ENCODE assay signal across 1 cellular context in genomic region chr9:129880654-129881546, GRCh38.
TF ChIP-seq lines count a peak whose summit lies in the region.

No MANE protein-coding gene starts in this region.

TF ChIP-seq in SK-N-SH, 30 proteins besides CTCF, POLR2A, EP300 and RAD21:
- no peak for TF ChIP-seq USF1 (IDR thresholded peaks at IDR 0.05; ENCODE audit: borderline replicate concordance, low read depth)
- TF ChIP-seq, protein P1, sequence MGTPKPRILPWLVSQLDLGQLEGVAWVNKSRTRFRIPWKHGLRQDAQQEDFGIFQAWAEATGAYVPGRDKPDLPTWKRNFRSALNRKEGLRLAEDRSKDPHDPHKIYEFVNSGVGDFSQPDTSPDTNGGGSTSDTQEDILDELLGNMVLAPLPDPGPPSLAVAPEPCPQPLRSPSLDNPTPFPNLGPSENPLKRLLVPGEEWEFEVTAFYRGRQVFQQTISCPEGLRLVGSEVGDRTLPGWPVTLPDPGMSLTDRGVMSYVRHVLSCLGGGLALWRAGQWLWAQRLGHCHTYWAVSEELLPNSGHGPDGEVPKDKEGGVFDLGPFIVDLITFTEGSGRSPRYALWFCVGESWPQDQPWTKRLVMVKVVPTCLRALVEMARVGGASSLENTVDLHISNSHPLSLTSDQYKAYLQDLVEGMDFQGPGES (IDR thresholded peaks at IDR 0.05; ENCODE audit: low read depth, low read length) = no peak
- TF ChIP-seq FOXM1 (IDR thresholded peaks at IDR 0.05; ENCODE audit: low read depth) = no peak
- TF ChIP-seq FOXJ3 (CRISPR knock-in tag; IDR thresholded peaks at IDR 0.05) = no peak
- TF ChIP-seq MAX (IDR thresholded peaks at IDR 0.05; ENCODE audit: low read depth) = no peak
- TF ChIP-seq, protein P2, sequence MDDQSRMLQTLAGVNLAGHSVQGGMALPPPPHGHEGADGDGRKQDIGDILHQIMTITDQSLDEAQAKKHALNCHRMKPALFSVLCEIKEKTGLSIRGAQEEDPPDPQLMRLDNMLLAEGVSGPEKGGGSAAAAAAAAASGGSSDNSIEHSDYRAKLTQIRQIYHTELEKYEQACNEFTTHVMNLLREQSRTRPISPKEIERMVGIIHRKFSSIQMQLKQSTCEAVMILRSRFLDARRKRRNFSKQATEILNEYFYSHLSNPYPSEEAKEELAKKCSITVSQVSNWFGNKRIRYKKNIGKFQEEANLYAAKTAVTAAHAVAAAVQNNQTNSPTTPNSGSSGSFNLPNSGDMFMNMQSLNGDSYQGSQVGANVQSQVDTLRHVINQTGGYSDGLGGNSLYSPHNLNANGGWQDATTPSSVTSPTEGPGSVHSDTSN (IDR thresholded peaks at IDR 0.05) = no peak
- TF ChIP-seq MXI1 (IDR thresholded peaks at IDR 0.05; ENCODE audit: low read depth, low read length) = no peak
- no peak for TF ChIP-seq SMC3 (IDR thresholded peaks at IDR 0.05; ENCODE audit: low read depth, low read length)
- no peak for TF ChIP-seq GATA2 (CRISPR knock-in tag; IDR thresholded peaks at IDR 0.05)
- no peak for TF ChIP-seq MEF2A (IDR thresholded peaks at IDR 0.05; ENCODE audit: borderline replicate concordance, low read depth)
- no peak for TF ChIP-seq GABPA (IDR thresholded peaks at IDR 0.05; ENCODE audit: low read depth)
- no peak for TF ChIP-seq SIN3A (IDR thresholded peaks at IDR 0.05; ENCODE audit: borderline replicate concordance, low read depth, low read length)
- no peak for TF ChIP-seq NFIC (IDR thresholded peaks at IDR 0.05; ENCODE audit: borderline replicate concordance)
- no peak for TF ChIP-seq ELF1 (IDR thresholded peaks at IDR 0.05)
- no peak for TF ChIP-seq TAF1 (IDR thresholded peaks at IDR 0.05; ENCODE audit: borderline replicate concordance, low read depth, low read length)
- no peak for TF ChIP-seq EZH2phosphoT487 (IDR thresholded peaks at IDR 0.05; ENCODE audit: borderline replicate concordance, low read depth)
- TF ChIP-seq, protein P3, sequence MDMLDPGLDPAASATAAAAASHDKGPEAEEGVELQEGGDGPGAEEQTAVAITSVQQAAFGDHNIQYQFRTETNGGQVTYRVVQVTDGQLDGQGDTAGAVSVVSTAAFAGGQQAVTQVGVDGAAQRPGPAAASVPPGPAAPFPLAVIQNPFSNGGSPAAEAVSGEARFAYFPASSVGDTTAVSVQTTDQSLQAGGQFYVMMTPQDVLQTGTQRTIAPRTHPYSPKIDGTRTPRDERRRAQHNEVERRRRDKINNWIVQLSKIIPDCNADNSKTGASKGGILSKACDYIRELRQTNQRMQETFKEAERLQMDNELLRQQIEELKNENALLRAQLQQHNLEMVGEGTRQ (IDR thresholded peaks at IDR 0.05; ENCODE audit: borderline replicate concordance, low read depth, low read length) = no peak
- TF ChIP-seq YY1 (IDR thresholded peaks at IDR 0.05; ENCODE audit: low read depth) = no peak
TF ChIP-seq in SK-N-SH: peak in this region for 0.
